In the genomic region with DNA sequence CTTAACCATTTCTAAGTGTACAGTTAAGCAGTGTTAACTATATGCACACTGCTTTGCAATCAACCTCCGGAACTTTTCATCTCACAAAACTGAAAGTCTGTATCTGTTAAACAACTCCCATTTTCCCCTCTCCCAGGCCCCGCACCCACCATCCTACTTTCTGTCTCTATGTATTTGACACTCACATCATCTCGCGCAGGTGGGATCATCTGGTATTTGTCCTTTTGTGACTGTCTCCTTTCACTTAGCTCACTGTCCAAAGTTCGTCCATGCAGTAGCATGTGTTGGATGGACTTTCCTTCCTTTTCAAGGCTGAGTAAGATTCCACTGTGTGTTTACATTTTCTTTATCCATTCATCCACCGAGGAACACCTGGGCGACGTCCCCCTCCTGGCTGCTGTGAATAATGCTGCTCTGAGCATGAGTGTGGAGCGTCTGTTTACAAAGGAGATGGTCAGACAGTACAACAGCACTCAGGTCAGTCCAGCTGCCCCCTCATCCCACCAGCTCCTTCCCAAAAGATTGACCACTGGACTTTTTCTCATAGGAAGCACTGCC, we compare ENCODE assay signal across 17 cellular contexts. TPM values are rescaled to one million over a fixed set of nuclear protein-coding genes. Genes with fewer than 3 reads are reported as not detected.
DNase-seq lines count a peak whose midpoint lies in the region; ATAC-seq, FAIRE-seq and TF ChIP-seq lines count a peak whose summit lies in the region.
"Had no signal": no experiment of that assay in that cellular context is flagged by ENCODE, and none has a peak within 500 bp of the region (broad histone marks: within the 10 kb centered on the region; RNA-seq: fewer than 3 reads in every experiment).

No MANE protein-coding gene starts in this region.

- TF ChIP-seq POLR2A in HCT116 (IDR thresholded peaks at IDR 0.05; ENCODE audit: borderline replicate concordance, extremely low read depth, insufficient read depth, insufficient read length) (no peak), thyroid gland (IDR thresholded peaks at IDR 0.05) (no peak)

- H3K4me1 Mint-ChIP-seq in astrocyte (ENCODE audit: low read depth, unreplicated experiment) (no peaks in the 10 kb centered on the region), neural progenitor cell (peaks cover 35% of the 10 kb centered on the region)
- H3K4me1 Mint-ChIP-seq in activated CD8-positive, alpha-beta T cell treated with anti-CD3 and anti-CD28 coated beads, Interleukin-2, amount 10 ng/mL, durations not matched to agents 7 days and 5 days (ENCODE audit: low read depth): no peaks in the 10 kb centered on the region

- H3K27ac ChIP-seq in HCT116 (ENCODE audit: low read depth, low read length) (no peak overlapping the region), astrocyte (ENCODE audit: low read depth, low read length) (no peak overlapping the region), neural progenitor cell (no peak overlapping the region), thyroid gland (no peak overlapping the region)
- H3K27ac ChIP-seq: A549 had no signal

- H3K36me3 ChIP-seq in BE2C (no peaks in the 10 kb centered on the region), HCT116 (ENCODE audit: control insufficient read depth in 1 of 2, insufficient read depth in 2 of 2, low read length in 2 of 2) (no peaks in the 10 kb centered on the region; a peak in 2 of 4 replicates), astrocyte (ENCODE audit: insufficient read depth, low read length) (no peaks in the 10 kb centered on the region), neural progenitor cell (no peaks in the 10 kb centered on the region), thyroid gland (no peaks in the 10 kb centered on the region)

- peaks cover 7% of the 10 kb centered on the region for H3F3A ChIP-seq in neural progenitor cell (ENCODE audit: low read depth)

- H3K9me3 ChIP-seq in BE2C (no peaks in the 10 kb centered on the region), HCT116 (ENCODE audit: control insufficient read depth in 1 of 2, insufficient read depth in 1 of 2, low read depth in 1 of 2, low read length in 2 of 2) (no peaks in the 10 kb centered on the region), astrocyte (ENCODE audit: insufficient read depth, low read depth, low read length) (no peaks in the 10 kb centered on the region), neural progenitor cell (ENCODE audit: low read depth) (no peaks in the 10 kb centered on the region), thyroid gland (no peaks in the 10 kb centered on the region)
- H3K9me3 ChIP-seq: A549 had no signal

- POLR2A ChIA-PET in HCT116 (lab: Charles Lee): no interaction called here
- POLR2A ChIA-PET in activated CD8-positive, alpha-beta T cell treated with anti-CD3 and anti-CD28 coated beads, Interleukin-2, amount 10 ng/mL, durations not matched to agents 7 days and 5 days (lab: Charles Lee): interaction anchor here (0.6 kb wide), 1 partner anchor 41 kb away, joined by 3 read pairs; no protein-coding TSS in a partner anchor

- intact Hi-C loops in HCT116 (cut with micrococcal nuclease): no loop called here
- intact Hi-C loops in thyroid gland (cut with DNase I): no loop called here

- H3K4me2 ChIP-seq in HCT116 (ENCODE audit: low read length) (no peak overlapping the region), astrocyte (ENCODE audit: low read length) (no peak overlapping the region), neural progenitor cell (no peak overlapping the region)
- H3K4me2 ChIP-seq: A549 had no signal

- H3K36me3 Mint-ChIP-seq in astrocyte (ENCODE audit: low read depth, unreplicated experiment): peaks cover 18% of the 10 kb centered on the region
- H3K36me3 Mint-ChIP-seq in neural progenitor cell: no peaks in the 10 kb centered on the region
- peaks cover 3% of the 10 kb centered on the region for H3K36me3 Mint-ChIP-seq in activated CD8-positive, alpha-beta T cell treated with anti-CD3 and anti-CD28 coated beads, Interleukin-2, amount 10 ng/mL, durations not matched to agents 7 days and 5 days (ENCODE audit: low read depth)

- peak; percentile 54; the same call in 1 of the 2 replicates for ATAC-seq in HCT116
- no peak for ATAC-seq in activated CD8-positive, alpha-beta T cell treated with anti-CD3 and anti-CD28 coated beads, Interleukin-2, amount 10 ng/mL, durations not matched to agents 7 days and 5 days

- H3K4me3 Mint-ChIP-seq in astrocyte (ENCODE audit: unreplicated experiment) (no peak overlapping the region), neural progenitor cell (no peak overlapping the region)
- no peak overlapping the region for H3K4me3 Mint-ChIP-seq in activated CD8-positive, alpha-beta T cell treated with anti-CD3 and anti-CD28 coated beads, Interleukin-2, amount 10 ng/mL, durations not matched to agents 7 days and 5 days
- H3K4me3 Mint-ChIP-seq: CD14-positive monocyte, HFFc6 had no signal

- 93 to 96% methylated on average over 9 of the region's 9 CpGs for WGBS in thyroid gland, 2 donors

- CTCF ChIA-PET in HCT116 (lab: Charles Lee): no interaction called here
- CTCF ChIA-PET in activated CD8-positive, alpha-beta T cell treated with anti-CD3 and anti-CD28 coated beads, Interleukin-2, amount 10 ng/mL, durations not matched to agents 7 days and 5 days (lab: Charles Lee): interaction anchor here (1.8 kb wide), 1 partner anchor 12 kb away, joined by 3 read pairs; no protein-coding TSS in a partner anchor

- H3K4me1 ChIP-seq in BE2C (peaks cover 13% of the 10 kb centered on the region), HCT116 (ENCODE audit: control insufficient read depth in 1 of 2, insufficient read depth in 2 of 2, low read length in 2 of 2) (no peaks in the 10 kb centered on the region), astrocyte (ENCODE audit: insufficient read depth, low read length) (peaks cover 20% of the 10 kb centered on the region), neural progenitor cell (peaks cover 5% of the 10 kb centered on the region), thyroid gland (peaks cover 10 to 23% of the 10 kb centered on the region in 2 donors)
- H3K4me1 ChIP-seq: A549 had no signal

- RAD21 ChIA-PET in HCT116 (lab: Charles Lee; ENCODE audit: low non-redundant PET in 1 of 2, low total read pairs in 2 of 2, uncharacterized antibody in 2 of 2, unreplicated experiment in 2 of 2): no interaction called here

- TF ChIP-seq CTCF in BE2C (IDR thresholded peaks at IDR 0.05; ENCODE audit: low read depth, low read length) (peak; percentile 11; the same call in 1 of the 2 replicates), HCT116 (IDR thresholded peaks at IDR 0.05 in 2 of 3, conservative IDR thresholded peaks at IDR 0.05 in 1 of 3; ENCODE audit: borderline replicate concordance in 1 of 3, insufficient read depth in 1 of 3, low read depth in 2 of 3, low read length in 2 of 3) (no peak; a peak in 1 of 6 replicates), astrocyte (IDR thresholded peaks at IDR 0.05; ENCODE audit: insufficient read depth, low read depth, low read length) (peak; percentile 5), neural progenitor cell (IDR thresholded peaks at IDR 0.05) (peak; percentile 14), thyroid gland (IDR thresholded peaks at IDR 0.05) (no peak)

- H3K9me2 ChIP-seq in HCT116 (ENCODE audit: insufficient read depth): no peaks in the 10 kb centered on the region

- H2AFZ ChIP-seq in HCT116 (ENCODE audit: low read depth, low read length, poor library complexity, severe bottlenecking): no peak overlapping the region
- H2AFZ ChIP-seq in astrocyte (ENCODE audit: low read depth, low read length): no peak overlapping the region
- H2AFZ ChIP-seq in neural progenitor cell (replicated peaks): no peak overlapping the region

- TF ChIP-seq RAD21 in HCT116 (IDR thresholded peaks at IDR 0.05; ENCODE audit: low read depth): no peak

- no TSS peak for BruUV-seq in HCT116 (replicated peaks; lab: Mats Ljungman, UMichigan)

- DNase-seq in BE2C (no peak), HCT116 (ENCODE audit: low read depth, low spot score) (no peak), astrocyte (ENCODE audit: low read depth) (no peak), neural progenitor cell (ENCODE audit: low spot score) (no peak), middle frontal gyrus (ENCODE audit: extremely low spot score, low spot score) (no peak), GOT3 (lab: John Stamatoyannopoulos, UW) (no peak), thyroid gland (no peak)
- DNase-seq in activated CD8-positive, alpha-beta T cell treated with anti-CD3 and anti-CD28 coated beads, Interleukin-2, amount 10 ng/mL, durations not matched to agents 7 days and 5 days: no peak
- DNase-seq: COR-L47, HFFc6, Kasumi-1, NCI-H1417, NCI-H2081, NCI-H524 treated with DMSO at 0.1 percent for 48 hours had no signal

- H3K4me3 ChIP-seq in BE2C (ENCODE audit: low read depth, low read length) (no peak overlapping the region), HCT116 (replicated peaks in 1 of 2; ENCODE audit: low read depth in 1 of 2, low read length in 2 of 2) (no peak overlapping the region), astrocyte (ENCODE audit: insufficient read depth, low read depth, low read length) (no peak overlapping the region), neural progenitor cell (no peak overlapping the region), thyroid gland (replicated peaks in 1 of 3) (no peak overlapping the region)
- H3K4me3 ChIP-seq: A549 had no signal

- H4K20me1 ChIP-seq in HCT116 (ENCODE audit: insufficient read depth): no peaks in the 10 kb centered on the region
- H4K20me1 ChIP-seq in astrocyte (ENCODE audit: insufficient read depth, low read length): no peaks in the 10 kb centered on the region
- no peaks in the 10 kb centered on the region for H4K20me1 ChIP-seq in neural progenitor cell (ENCODE audit: low read depth)

- no peak overlapping the region for H3K27ac Mint-ChIP-seq in astrocyte (ENCODE audit: unreplicated experiment)
- H3K27ac Mint-ChIP-seq in neural progenitor cell: no peak overlapping the region
- no peak overlapping the region for H3K27ac Mint-ChIP-seq in activated CD8-positive, alpha-beta T cell treated with anti-CD3 and anti-CD28 coated beads, Interleukin-2, amount 10 ng/mL, durations not matched to agents 7 days and 5 days
- H3K27ac Mint-ChIP-seq: HFFc6 had no signal

- FAIRE-seq in astrocyte (lab: Jason Lieb, UNC): no peak
- FAIRE-seq: A549, GM18507 had no signal

- H3K9ac ChIP-seq in HCT116 (ENCODE audit: low read length) (no peak overlapping the region), astrocyte (ENCODE audit: low read length) (no peak overlapping the region), neural progenitor cell (no peak overlapping the region)

- H3K27me3 ChIP-seq in BE2C: no peaks in the 10 kb centered on the region
- H3K27me3 ChIP-seq in HCT116 (ENCODE audit: insufficient read depth, low read length): no peaks in the 10 kb centered on the region
- no peaks in the 10 kb centered on the region for H3K27me3 ChIP-seq in astrocyte (ENCODE audit: insufficient read depth, low read length)
- H3K27me3 ChIP-seq in neural progenitor cell: no peaks in the 10 kb centered on the region
- no peaks in the 10 kb centered on the region for H3K27me3 ChIP-seq in thyroid gland

- H3K79me2 ChIP-seq in HCT116 (ENCODE audit: insufficient read depth, low read length): no peaks in the 10 kb centered on the region
- H3K79me2 ChIP-seq in astrocyte (ENCODE audit: insufficient read depth, low read length): no peaks in the 10 kb centered on the region
- no peaks in the 10 kb centered on the region for H3K79me2 ChIP-seq in neural progenitor cell (ENCODE audit: low read depth)

- H3K9me3 Mint-ChIP-seq in astrocyte (ENCODE audit: unreplicated experiment) (no peaks in the 10 kb centered on the region), neural progenitor cell (no peaks in the 10 kb centered on the region)
- no peaks in the 10 kb centered on the region for H3K9me3 Mint-ChIP-seq in activated CD8-positive, alpha-beta T cell treated with anti-CD3 and anti-CD28 coated beads, Interleukin-2, amount 10 ng/mL, durations not matched to agents 7 days and 5 days (ENCODE audit: insufficient read depth)
- H3K9me3 Mint-ChIP-seq: HFFc6 had no signal

- H3K27me3 Mint-ChIP-seq in astrocyte (ENCODE audit: low read depth, unreplicated experiment): peaks cover 5% of the 10 kb centered on the region
- peaks cover 4% of the 10 kb centered on the region for H3K27me3 Mint-ChIP-seq in neural progenitor cell (ENCODE audit: insufficient read depth, low read depth)
- H3K27me3 Mint-ChIP-seq in activated CD8-positive, alpha-beta T cell treated with anti-CD3 and anti-CD28 coated beads, Interleukin-2, amount 10 ng/mL, durations not matched to agents 7 days and 5 days (ENCODE audit: low read depth): no peaks in the 10 kb centered on the region

RNA-seq across cellular contexts. Expression of a gene that starts 39.8 kb away (rescaled TPM):
- polyA plus RNA-seq in BE2C (2012; ENCODE audit: insufficient read depth, insufficient read length, low read depth): 112 TPM
- 96.3 TPM for total RNA-seq in HCT116 (2021; ENCODE audit: unreplicated experiment)
- 83.0 and 86.6 TPM in 2 replicates for polyA plus RNA-seq in HCT116 (2012)
- 116 and 119 TPM in 2 replicates for total RNA-seq in astrocyte
- total RNA-seq in neural progenitor cell (ENCODE audit: low replicate concordance): 92.9 and 93.4 TPM in 2 replicates
- total RNA-seq in thyroid gland: 100 to 1,000 TPM in 3 of 4 donors, 10 to 100 TPM in 1; 99.3 to 150 (median 119) TPM
- 10 to 100 TPM; 74.4 to 75.5 TPM for total RNA-seq in activated CD8-positive, alpha-beta T cell treated with anti-CD3 and anti-CD28 coated beads, Interleukin-2, amount 10 ng/mL, durations not matched to agents 7 days and 5 days

Comparison
In these comparisons a context has a peak if more than half of its experiments do, and no peak if none do; other contexts are left out.
1. CTCF ChIP-seq: peak in BE2C (single experiment), astrocyte (single experiment) and neural progenitor cell (single experiment); none in HCT116 (0 of 3) and thyroid gland (0 of 6).